7 cellular contexts compared by ENCODE assay signal in the genomic region with DNA sequence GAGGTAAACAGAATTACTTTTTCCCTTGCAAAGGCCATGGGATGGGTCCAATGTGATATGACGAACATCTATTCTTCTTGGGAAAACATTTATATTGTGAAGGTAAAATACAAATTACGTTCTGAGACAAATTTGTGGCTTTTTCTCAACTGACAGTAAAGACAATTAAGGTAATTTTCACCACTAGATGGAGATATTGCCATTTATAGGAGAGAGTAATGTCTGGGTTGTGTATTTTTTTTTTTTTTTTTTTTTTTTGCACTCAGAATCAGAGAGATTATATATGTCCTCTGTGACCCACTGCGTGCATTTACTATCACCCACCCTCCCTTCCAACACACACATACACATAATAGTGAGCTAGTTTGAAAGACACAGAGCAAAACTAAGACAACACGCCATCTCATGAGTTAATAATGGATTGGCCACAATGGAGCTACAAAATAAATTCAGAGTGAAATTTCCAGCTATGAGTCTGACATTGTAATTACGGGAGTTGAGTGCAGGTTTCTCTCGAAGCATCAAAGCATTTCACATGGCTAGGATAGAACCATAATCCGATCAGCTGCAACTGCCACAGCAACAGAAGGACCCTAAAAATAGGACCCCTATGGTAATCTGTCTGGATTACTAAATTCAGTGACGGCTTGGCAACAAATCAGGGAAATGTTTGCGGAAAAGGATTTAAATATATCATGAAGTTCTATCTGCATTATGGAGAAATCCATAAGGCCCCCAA. TPM values are rescaled to one million over a fixed set of nuclear protein-coding genes. Genes with fewer than 3 reads are reported as not detected.
DNase-seq lines count a peak whose midpoint lies in the region; ATAC-seq, FAIRE-seq and TF ChIP-seq lines count a peak whose summit lies in the region.

No MANE protein-coding gene starts in this region.

- H3K9me2 ChIP-seq in PC-3 (replicated peaks; ENCODE audit: low read length) = no peaks in the 10 kb centered on the region

- no peak overlapping the region for H3K4me2 ChIP-seq in PC-3 (ENCODE audit: low read length)
- H3K4me2 ChIP-seq in endothelial cell of umbilical vein (ENCODE audit: insufficient read depth, low read length) = no peak overlapping the region

- H3K36me3 ChIP-seq in PC-3 (ENCODE audit: low read depth, low read length) = no peaks in the 10 kb centered on the region; the same call in 1 of the 2 replicates
- no peaks in the 10 kb centered on the region for H3K36me3 ChIP-seq in endothelial cell of umbilical vein (ENCODE audit: control insufficient read depth in 2 of 2, extremely low read depth in 1 of 2, insufficient read depth in 2 of 2, low read length in 2 of 2)
- H3K36me3 ChIP-seq in psoas muscle (ENCODE audit: insufficient read depth in 1 of 2, low read depth in 1 of 2) = no peaks in the 10 kb centered on the region
- H3K36me3 ChIP-seq in gastrocnemius medialis = no peaks in the 10 kb centered on the region

- dilution Hi-C loops in endothelial cell of umbilical vein (cut with MboI; ENCODE audit: extremely low pct_ligation_motif_present, low sequenced_read_pairs) = no loop called here

- intact Hi-C loops in PC-3 (cut with micrococcal nuclease) = loop anchor here (10.0 kb wide), 1 partner anchor 1374 kb away; no protein-coding TSS in a partner anchor
- intact Hi-C loops in endothelial cell of umbilical vein (cut with micrococcal nuclease) = loop anchor here (1.0 to 2.0 kb wide), 3 partner anchors 1370 to 1542 kb away; no protein-coding TSS in a partner anchor
- intact Hi-C loops in psoas muscle (cut with DNase I) = loop anchor here (5.0 to 10.0 kb wide), 2 partner anchors 1374 to 1541 kb away; no protein-coding TSS in a partner anchor
- intact Hi-C loops in gastrocnemius medialis (cut with DNase I; ENCODE audit: low total_unique reads) = no loop called here

- no peak overlapping the region for H3K27ac ChIP-seq in PC-3 (ENCODE audit: low read length)
- no peak overlapping the region for H3K27ac ChIP-seq in endothelial cell of umbilical vein (ENCODE audit: insufficient read depth, low read depth, low read length)
- H3K27ac ChIP-seq in psoas muscle = no peak overlapping the region
- no peak overlapping the region for H3K27ac ChIP-seq in gastrocnemius medialis

- peak; percentile 55 for ATAC-seq in HG03175 (IDR thresholded peaks at IDR 0.05; ENCODE audit: unreplicated experiment)
- peak; percentile 54; the same call in 1 of the 2 replicates for ATAC-seq in PC-3
- no peak for ATAC-seq in psoas muscle
- no peak for ATAC-seq in gastrocnemius medialis

- H3K79me2 ChIP-seq in PC-3 (ENCODE audit: low read length) (no peaks in the 10 kb centered on the region), endothelial cell of umbilical vein (ENCODE audit: control insufficient read depth, insufficient read depth, low read length) (no peaks in the 10 kb centered on the region)

- H2AFZ ChIP-seq in PC-3 (ENCODE audit: low read length) (no peak overlapping the region), endothelial cell of umbilical vein (ENCODE audit: low read depth, low read length) (no peak overlapping the region)

- H3K4me1 ChIP-seq in PC-3 (ENCODE audit: insufficient read depth, low read length) = no peaks in the 10 kb centered on the region
- no peaks in the 10 kb centered on the region for H3K4me1 ChIP-seq in endothelial cell of umbilical vein (ENCODE audit: control insufficient read depth, extremely low read depth, insufficient read depth, low read length)
- H3K4me1 ChIP-seq in psoas muscle = no peaks in the 10 kb centered on the region
- no peaks in the 10 kb centered on the region for H3K4me1 ChIP-seq in gastrocnemius medialis

- H3K4me3 ChIP-seq in GM12864 (ENCODE audit: low read depth, low read length) (no peak overlapping the region), PC-3 (ENCODE audit: low read length) (no peak overlapping the region), endothelial cell of umbilical vein (replicated peaks in 1 of 3; ENCODE audit: insufficient read depth in 1 of 3, low read depth in 1 of 3, low read length in 3 of 3) (no peak overlapping the region), psoas muscle (no peak overlapping the region), gastrocnemius medialis (no peak overlapping the region)

- H3K27me3 ChIP-seq in PC-3 (ENCODE audit: low read length) (no peaks in the 10 kb centered on the region), endothelial cell of umbilical vein (ENCODE audit: control insufficient read depth in 2 of 2, insufficient read depth in 2 of 2, low read length in 2 of 2) (peaks cover 4 to 10% of the 10 kb centered on the region in 2 experiments), psoas muscle (ENCODE audit: insufficient read depth in 3 of 3, low read length in 2 of 3) (no peaks in the 10 kb centered on the region), gastrocnemius medialis (no peaks in the 10 kb centered on the region)

- TF ChIP-seq POLR2A in endothelial cell of umbilical vein (IDR thresholded peaks at IDR 0.05; ENCODE audit: low read depth, low read length) = no peak
- TF ChIP-seq POLR2A in gastrocnemius medialis (IDR thresholded peaks at IDR 0.05) = no peak

- 44 to 54% (median 46%) methylated on average over 9 of the region's 9 CpGs for WGBS in psoas muscle, 3 donors

- BruUV-seq in PC-3 (replicated peaks; lab: Mats Ljungman, UMichigan) (no TSS peak), endothelial cell of umbilical vein (replicated peaks; lab: Mats Ljungman, UMichigan) (no TSS peak)

- H3K9me1 ChIP-seq in endothelial cell of umbilical vein (replicated peaks; ENCODE audit: control insufficient read depth, extremely low read depth, insufficient read depth, low read length) = no peaks in the 10 kb centered on the region

- POLR2A ChIA-PET in PC-3 (lab: Charles Lee; ENCODE audit: unreplicated experiment) (no interaction called here), endothelial cell of umbilical vein (lab: Charles Lee) (no interaction called here)

- DNase-seq in GM12864 (ENCODE audit: low read depth) = no peak
- DNase-seq in PC-3 = peak; percentile 68
- DNase-seq in endothelial cell of umbilical vein (ENCODE audit: low read depth, low spot score) = peak; percentile 39
- no peak for DNase-seq in psoas muscle
- no peak for DNase-seq in amygdala (lab: John Stamatoyannopoulos, UW)
- DNase-seq in gastrocnemius medialis = no peak

- H4K20me1 ChIP-seq in PC-3 (ENCODE audit: low read length) (no peaks in the 10 kb centered on the region), endothelial cell of umbilical vein (replicated peaks; ENCODE audit: control insufficient read depth, extremely low read depth, insufficient read depth, low read length) (no peaks in the 10 kb centered on the region)

- H3F3A ChIP-seq in PC-3 (ENCODE audit: low read length, unreplicated experiment) = no peaks in the 10 kb centered on the region

- H3K9ac ChIP-seq in PC-3 (ENCODE audit: low read length) (no peak overlapping the region), endothelial cell of umbilical vein (replicated peaks; ENCODE audit: extremely low read depth, insufficient read depth, low read length) (no peak overlapping the region)

- TF ChIP-seq CTCF in GM12864 (IDR thresholded peaks at IDR 0.05; ENCODE audit: low read depth, low read length, missing control alignments) (peak; percentile 45), PC-3 (conservative IDR thresholded peaks at IDR 0.05; ENCODE audit: low read depth, low read length) (peak; percentile 65), endothelial cell of umbilical vein (IDR thresholded peaks at IDR 0.05; ENCODE audit: extremely low read depth in 1 of 2, insufficient read depth in 1 of 2, low read depth in 1 of 2, low read length in 2 of 2) (peak; percentile 37 to 40), psoas muscle (IDR thresholded peaks at IDR 0.05) (peak; percentile 41), gastrocnemius medialis (IDR thresholded peaks at IDR 0.05 in 4 of 5, conservative IDR thresholded peaks at IDR 0.05 in 1 of 5) (peak in 2 of 5 experiments; percentile 12 to 45)

- CTCF ChIA-PET in PC-3 (lab: Charles Lee) = interaction anchor here (0.9 kb wide), 1 partner anchor 122 kb away, joined by 5 read pairs; no protein-coding TSS in a partner anchor
- CTCF ChIA-PET in endothelial cell of umbilical vein (lab: Charles Lee) = interaction anchor here (0.6 to 3.7 kb wide), 28 partner anchors 9 to 1572 kb away, joined by 3 to 77 read pairs (median 5); no protein-coding TSS in a partner anchor

- H3K9me3 ChIP-seq in PC-3 (ENCODE audit: low read length) (no peaks in the 10 kb centered on the region), endothelial cell of umbilical vein (replicated peaks; ENCODE audit: control insufficient read depth, insufficient read depth, low read length) (no peaks in the 10 kb centered on the region), psoas muscle (no peaks in the 10 kb centered on the region), gastrocnemius medialis (no peaks in the 10 kb centered on the region)

- in situ Hi-C loops in gastrocnemius medialis (cut with MboI; ENCODE audit: low sequenced_read_pairs in 4 of 4) = loop anchor here in 1 of 4 donors (25.0 kb wide), 1 partner anchor 1361 kb away; no protein-coding TSS in a partner anchor

- FAIRE-seq in endothelial cell of umbilical vein (lab: Jason Lieb, UNC) = peak; percentile 71

TF ChIP-seq in endothelial cell of umbilical vein, 7 proteins besides CTCF, POLR2A, EP300 and RAD21 (continues in another document):
- no peak for TF ChIP-seq JUN (IDR thresholded peaks at IDR 0.05; ENCODE audit: borderline replicate concordance, insufficient read depth, insufficient read length, low read depth)
- TF ChIP-seq MYC (IDR thresholded peaks at IDR 0.05; ENCODE audit: low read depth, low read length) = no peak
- no peak for TF ChIP-seq FOS (IDR thresholded peaks at IDR 0.05; ENCODE audit: borderline replicate concordance, insufficient read depth, low read length)
- no peak for TF ChIP-seq EZH2 (IDR thresholded peaks at IDR 0.05; ENCODE audit: borderline replicate concordance, low read depth, low read length, severe bottlenecking)
- no peak for TF ChIP-seq POLR2AphosphoS5 (IDR thresholded peaks at IDR 0.05; ENCODE audit: insufficient read depth, low read depth, low read length)
- TF ChIP-seq, protein P1, sequence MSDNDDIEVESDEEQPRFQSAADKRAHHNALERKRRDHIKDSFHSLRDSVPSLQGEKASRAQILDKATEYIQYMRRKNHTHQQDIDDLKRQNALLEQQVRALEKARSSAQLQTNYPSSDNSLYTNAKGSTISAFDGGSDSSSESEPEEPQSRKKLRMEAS (IDR thresholded peaks at IDR 0.05; ENCODE audit: insufficient read depth, insufficient read length) = no peak

RNA-seq across cellular contexts. Expression of gene ANXA1, which starts 49.2 kb away (rescaled TPM):
- total RNA-seq in PC-3 (2014; rRNA removed) (176 and 192 TPM in 2 replicates), endothelial cell of umbilical vein (525 and 578 TPM in 2 replicates), psoas muscle (10 to 100 TPM; 20.7 to 29.5 (median 25.6) TPM), gastrocnemius medialis (10 to 100 TPM; 22.2 to 41.7 (median 31.1) TPM)
- polyA plus RNA-seq in endothelial cell of umbilical vein (313 and 403 TPM in 2 replicates), psoas muscle (10 to 100 TPM; 23.9 to 60.8 (median 33.8) TPM)
- polyA plus RNA-seq in endothelial cell of umbilical vein (2011; cell fraction: cytosol; rRNA removed) = 739 and 850 TPM in 2 replicates
- 853 and 889 TPM in 2 replicates for polyA plus RNA-seq in endothelial cell of umbilical vein (2011; cell fraction: nucleus; rRNA removed)
- polyA plus RNA-seq in endothelial cell of umbilical vein (2012) = 651 and 824 TPM in 2 replicates
- 346 and 389 TPM in 2 replicates for polyA minus RNA-seq in endothelial cell of umbilical vein
- 99.6 TPM for polyA minus RNA-seq in endothelial cell of umbilical vein (2011; cell fraction: cytosol; rRNA and poly(A)+ RNA removed)
- 497 and 541 TPM in 2 replicates for polyA minus RNA-seq in endothelial cell of umbilical vein (2011; cell fraction: nucleus; rRNA and poly(A)+ RNA removed)

Comparison
In these comparisons a context has a peak if more than half of its experiments do, and no peak if none do; other contexts are left out.
1. DNase-seq: peak in PC-3 (single experiment) and endothelial cell of umbilical vein (single experiment); none in GM12864 (single experiment), psoas muscle (0 of 2), amygdala (0 of 56) and gastrocnemius medialis (0 of 2).
2. ATAC-seq: peak in HG03175 (single experiment) and PC-3 (single experiment); none in psoas muscle (0 of 4) and gastrocnemius medialis (0 of 2).